10 cellular contexts compared by ENCODE assay signal in genomic region chr3:47910777-47911440, GRCh38.
DNase-seq lines count a peak whose midpoint lies in the region; ATAC-seq and TF ChIP-seq lines count a peak whose summit lies in the region.
"Had no signal": no experiment of that assay in that cellular context is flagged by ENCODE, and none has a peak within 500 bp of the region (broad histone marks: within the 10 kb centered on the region; RNA-seq: fewer than 3 reads in every experiment).

No MANE protein-coding gene starts in this region.

- peak; percentile 63 for ATAC-seq in activated naive CD8-positive, alpha-beta T cell treated with anti-CD3 and anti-CD28 coated beads, Interleukin-2, amount 50 U/mL, for 24 hours
- no peak for ATAC-seq in HG03108 (IDR thresholded peaks at IDR 0.05; ENCODE audit: unreplicated experiment)
- ATAC-seq in GM21723 (IDR thresholded peaks at IDR 0.05; ENCODE audit: unreplicated experiment), result no peak

- CTCF ChIA-PET in Caco-2 (lab: Charles Lee), result no interaction called here

- no peak overlapping the region for H3K4me3 ChIP-seq in coronary artery
- H3K4me3 ChIP-seq in Caco-2 (ENCODE audit: low read depth, low read length), result no peak overlapping the region

- no peaks in the 10 kb centered on the region for H3K27me3 ChIP-seq in Caco-2 (replicated peaks; ENCODE audit: control insufficient read depth, insufficient read depth, low read length)

- peaks cover 6% of the 10 kb centered on the region for H3K4me1 Mint-ChIP-seq in activated naive CD8-positive, alpha-beta T cell treated with anti-CD3 and anti-CD28 coated beads, Interleukin-2, amount 50 U/mL, for 24 hours
- no peaks in the 10 kb centered on the region for H3K4me1 Mint-ChIP-seq in Caco-2 (ENCODE audit: low read depth, unreplicated experiment)

- POLR2A ChIA-PET in Caco-2 (lab: Charles Lee), result no interaction called here

- no peak overlapping the region for H3K27ac Mint-ChIP-seq in activated naive CD8-positive, alpha-beta T cell treated with anti-CD3 and anti-CD28 coated beads, Interleukin-2, amount 50 U/mL, for 24 hours
- no peak overlapping the region for H3K27ac Mint-ChIP-seq in Caco-2 (ENCODE audit: unreplicated experiment)

- no peak overlapping the region for H3K4me3 Mint-ChIP-seq in activated naive CD8-positive, alpha-beta T cell treated with anti-CD3 and anti-CD28 coated beads, Interleukin-2, amount 50 U/mL, for 24 hours
- no peak overlapping the region for H3K4me3 Mint-ChIP-seq in Caco-2 (ENCODE audit: unreplicated experiment)

- peaks cover 62% of the 10 kb centered on the region for H3K36me3 Mint-ChIP-seq in activated naive CD8-positive, alpha-beta T cell treated with anti-CD3 and anti-CD28 coated beads, Interleukin-2, amount 50 U/mL, for 24 hours (ENCODE audit: low read depth)
- peaks cover 46% of the 10 kb centered on the region for H3K36me3 Mint-ChIP-seq in Caco-2 (ENCODE audit: insufficient read depth, unreplicated experiment)

- TF ChIP-seq CTCF in coronary artery (IDR thresholded peaks at IDR 0.05) (no peak), Caco-2 (IDR thresholded peaks at IDR 0.05; ENCODE audit: insufficient read depth in 1 of 2, low read depth in 1 of 2, low read length in 1 of 2, severe bottlenecking in 1 of 2, unreplicated experiment in 1 of 2) (no peak)

- H3K9me3 ChIP-seq in Caco-2, result no peaks in the 10 kb centered on the region

- no peaks in the 10 kb centered on the region for H3K4me1 ChIP-seq in Caco-2

- DNase-seq in stimulated activated CD4-positive, alpha-beta T cell treated with anti-CD3 and anti-CD28 coated beads, Interleukin-1b, Interleukin-23, amount 100 ng/mL, for 48 hours, result peak; percentile 11
- no peak for DNase-seq in stimulated activated CD4-positive, alpha-beta T cell treated with anti-CD3 and anti-CD28 coated beads, Interleukin-4, amount 100 ng/mL, for 1 hour
- no peak for DNase-seq in activated naive CD8-positive, alpha-beta T cell treated with anti-CD3 and anti-CD28 coated beads, Interleukin-2, amount 50 U/mL, for 24 hours
- DNase-seq in hepatic stellate cell (ENCODE audit: low spot score), result peak; percentile 57
- DNase-seq in coronary artery (ENCODE audit: low spot score), result no peak
- no peak for DNase-seq in Caco-2
- DNase-seq: DMS153 had no signal

- intact Hi-C loops in Caco-2 (cut with micrococcal nuclease; ENCODE audit: unreplicated experiment), result no loop called here

- no peak overlapping the region for H3K27ac ChIP-seq in coronary artery
- H3K27ac ChIP-seq: KMS-11 had no signal

- H3K36me3 ChIP-seq in Caco-2 (ENCODE audit: control insufficient read depth, insufficient read depth, low read length), result peaks cover 1% of the 10 kb centered on the region

- BruUV-seq in Caco-2 (replicated peaks; lab: Mats Ljungman, UMichigan), result no TSS peak

- H3K27me3 Mint-ChIP-seq in activated naive CD8-positive, alpha-beta T cell treated with anti-CD3 and anti-CD28 coated beads, Interleukin-2, amount 50 U/mL, for 24 hours, result no peaks in the 10 kb centered on the region
- no peaks in the 10 kb centered on the region for H3K27me3 Mint-ChIP-seq in Caco-2 (ENCODE audit: insufficient read depth, unreplicated experiment)

- no peaks in the 10 kb centered on the region for H3K9me3 Mint-ChIP-seq in activated naive CD8-positive, alpha-beta T cell treated with anti-CD3 and anti-CD28 coated beads, Interleukin-2, amount 50 U/mL, for 24 hours
- no peaks in the 10 kb centered on the region for H3K9me3 Mint-ChIP-seq in Caco-2 (ENCODE audit: unreplicated experiment)

Comparison
In these comparisons a context has a peak if more than half of its experiments do, and no peak if none do; other contexts are left out.
1. DNase-seq: peak in stimulated activated CD4-positive, alpha-beta T cell treated with anti-CD3 and anti-CD28 coated beads, Interleukin-1b, Interleukin-23, amount 100 ng/mL, for 48 hours (single experiment) and hepatic stellate cell (single experiment); none in stimulated activated CD4-positive, alpha-beta T cell treated with anti-CD3 and anti-CD28 coated beads, Interleukin-4, amount 100 ng/mL, for 1 hour (single experiment), activated naive CD8-positive, alpha-beta T cell treated with anti-CD3 and anti-CD28 coated beads, Interleukin-2, amount 50 U/mL, for 24 hours (single experiment), coronary artery (single experiment) and Caco-2 (0 of 2).